ENCODE assay signal across 8 cellular contexts in genomic region chr7:43584733-43585132, GRCh38. TPM values are rescaled to one million over a fixed set of nuclear protein-coding genes. Genes with fewer than 3 reads are reported as not detected.
DNase-seq lines count a peak whose midpoint lies in the region; ATAC-seq and TF ChIP-seq lines count a peak whose summit lies in the region.
"Not testable (repeated sequence)": the region's sequence is repeated elsewhere in the genome, so short reads cannot be mapped to it uniquely, and the experiment has no call there.

No MANE protein-coding gene starts in this region.

- not testable (repeated sequence) for H2AFZ ChIP-seq in osteoblast (ENCODE audit: low read length)

- not testable (repeated sequence) for H3K9ac ChIP-seq in HUES64 (ENCODE audit: low read depth, low read length)

- DNase-seq in CD4-positive, alpha-beta memory T cell; ascending aorta (ENCODE audit: low spot score in 2 of 2); epithelial cell of prostate (ENCODE audit: low read depth, low spot score); left lung; tibial nerve (ENCODE audit: low spot score in 2 of 2): not testable (repeated sequence)
- DNase-seq in osteoblast (ENCODE audit: insufficient read length, low spot score, missing footprints), result peak; percentile 21

- peak overlapping the region; percentile 93 to 99 (median 98) for H3K4me3 Mint-ChIP-seq in CD4-positive, alpha-beta memory T cell

- H3K27me3 ChIP-seq in CD4-positive, alpha-beta memory T cell (ENCODE audit: insufficient read depth, low read length); ascending aorta; osteoblast (ENCODE audit: insufficient read depth, low read length); tibial nerve: not testable (repeated sequence)
- H3K27me3 ChIP-seq in HUES64 (ENCODE audit: insufficient read depth, low read length), result peaks cover 22% of the 10 kb centered on the region
- peaks cover 7 to 12% of the 10 kb centered on the region in 2 donors for H3K27me3 ChIP-seq in left lung

- not testable (repeated sequence) for TF ChIP-seq CTCF in VCaP (conservative IDR thresholded peaks at IDR 0.05); ascending aorta (IDR thresholded peaks at IDR 0.05); left lung (IDR thresholded peaks at IDR 0.05); osteoblast (IDR thresholded peaks at IDR 0.05; ENCODE audit: extremely low read depth, low read depth, low read length); tibial nerve (IDR thresholded peaks at IDR 0.05)

- H3K4me2 ChIP-seq in osteoblast (ENCODE audit: insufficient read depth, low read length), result peak overlapping the region; percentile 85

- peaks cover 68% of the 10 kb centered on the region for H3K79me2 ChIP-seq in osteoblast (ENCODE audit: insufficient read depth, low read length)

- not testable (repeated sequence) for H3K36me3 ChIP-seq in CD4-positive, alpha-beta memory T cell (ENCODE audit: insufficient read depth, low read length); HUES64 (ENCODE audit: insufficient read depth, low read length); ascending aorta; left lung; osteoblast (ENCODE audit: insufficient read depth, low read length); tibial nerve

- not testable (repeated sequence) for ATAC-seq in left lung

- H4K20me1 ChIP-seq in osteoblast (ENCODE audit: insufficient read depth, low read length), result peaks cover 54% of the 10 kb centered on the region

- peak overlapping the region; percentile 93 to 100 (median 98) for H3K27ac Mint-ChIP-seq in CD4-positive, alpha-beta memory T cell

- CTCF ChIA-PET in CD4-positive, alpha-beta memory T cell (lab: Charles Lee; ENCODE audit: partially characterized antibody), result interaction anchor here (0.8 to 13.2 kb wide), 7 partner anchors 9 to 253 kb away, joined by 3 to 670 read pairs (median 6); no protein-coding TSS in a partner anchor

- not testable (repeated sequence) for H3K9me3 Mint-ChIP-seq in CD4-positive, alpha-beta memory T cell

- peaks cover 28 to 65% (median 35%) of the 10 kb centered on the region in 4 donors for H3K4me1 Mint-ChIP-seq in CD4-positive, alpha-beta memory T cell

- 80% methylated on average over 11 of the region's 11 CpGs for WGBS in HUES64
- 78 to 81% methylated on average over 11 of the region's 11 CpGs for WGBS in tibial nerve, 2 donors

- H3K27me3 Mint-ChIP-seq in CD4-positive, alpha-beta memory T cell, result not testable (repeated sequence)

- H3K4me3 ChIP-seq in CD4-positive, alpha-beta memory T cell (ENCODE audit: low read length in 2 of 2), result peak overlapping the region; percentile 73 to 97
- H3K4me3 ChIP-seq in HUES64 (ENCODE audit: low read length), result peak overlapping the region; percentile 79
- peak overlapping the region; percentile 83 to 89 for H3K4me3 ChIP-seq in ascending aorta
- peak overlapping the region; percentile 86 to 90 for H3K4me3 ChIP-seq in left lung
- H3K4me3 ChIP-seq in osteoblast (ENCODE audit: insufficient read depth, low read length), result peak overlapping the region; percentile 95
- H3K4me3 ChIP-seq in tibial nerve, result peak overlapping the region in 3 of 4 donors; percentile 81 to 93 (median 85)

- not testable (repeated sequence) for H3K9me3 ChIP-seq in CD4-positive, alpha-beta memory T cell (ENCODE audit: control insufficient read depth in 1 of 2, low read length in 2 of 2); HUES64 (ENCODE audit: insufficient read depth, low read depth, low read length); ascending aorta; left lung; osteoblast (ENCODE audit: low read depth, low read length); tibial nerve

- TF ChIP-seq POLR2A in tibial nerve (IDR thresholded peaks at IDR 0.05), result not testable (repeated sequence)

- H3K36me3 Mint-ChIP-seq in CD4-positive, alpha-beta memory T cell, result peaks cover 0 to 34% of the 10 kb centered on the region in 2 donors

- intact Hi-C loops in CD4-positive, alpha-beta memory T cell (cut with micrococcal nuclease), result not testable (repeated sequence)
- intact Hi-C loops in ascending aorta (cut with DNase I), result loop anchor here (10.0 kb wide), 1 partner anchor 650 kb away; the partner anchor contains the start of genes MRPL32 and PSMA2
- intact Hi-C loops in left lung (cut with DNase I), result loop anchor here in 1 of 2 donors (10.0 kb wide), 1 partner anchor 260 kb away; no protein-coding TSS in a partner anchor

- peaks cover 39% of the 10 kb centered on the region for H3K4me1 ChIP-seq in CD4-positive, alpha-beta memory T cell (ENCODE audit: insufficient read depth, low read length)
- peaks cover 16% of the 10 kb centered on the region for H3K4me1 ChIP-seq in HUES64 (ENCODE audit: insufficient read depth, low read length)
- H3K4me1 ChIP-seq in ascending aorta, result peaks cover 0 to 19% of the 10 kb centered on the region in 2 donors
- H3K4me1 ChIP-seq in left lung, result peaks cover 4 to 47% of the 10 kb centered on the region in 2 donors
- H3K4me1 ChIP-seq in osteoblast (ENCODE audit: insufficient read depth, low read length), result peaks cover 43% of the 10 kb centered on the region
- H3K4me1 ChIP-seq in tibial nerve, result peaks cover 0 to 57% (median 23%) of the 10 kb centered on the region in 4 donors

- H3K27ac ChIP-seq in CD4-positive, alpha-beta memory T cell (ENCODE audit: low read depth, low read length), result peak overlapping the region; percentile 87
- not testable (repeated sequence) for H3K27ac ChIP-seq in HUES64 (ENCODE audit: low read depth, low read length)
- H3K27ac ChIP-seq in VCaP (peak overlapping the region; percentile 79), ascending aorta (peak overlapping the region; percentile 92 to 98), epithelial cell of prostate (peak overlapping the region; percentile 83), left lung (peak overlapping the region; percentile 91 to 92), osteoblast (ENCODE audit: low read depth, low read length) (peak overlapping the region; percentile 97), tibial nerve (peak overlapping the region in 3 of 4 donors; percentile 89 to 94 (median 90))

- POLR2A ChIA-PET in CD4-positive, alpha-beta memory T cell (lab: Charles Lee; ENCODE audit: partially characterized antibody), result interaction anchor here (0.8 to 13.3 kb wide), 13 partner anchors 10 to 653 kb away, joined by 3 to 393 read pairs (median 6); partner anchors contain the start of genes COA1, MRPL32 and PSMA2

- TF ChIP-seq EP300 in tibial nerve (IDR thresholded peaks at IDR 0.05), result not testable (repeated sequence)

RNA-seq across cellular contexts. Expression of gene STK17A, which starts 1.8 kb away (rescaled TPM):
- 100 to 1,000 TPM; 118 to 119 TPM for total RNA-seq in CD4-positive, alpha-beta memory T cell
- polyA plus RNA-seq in CD4-positive, alpha-beta memory T cell, result 100 to 1,000 TPM; 139 to 168 TPM
- 11.2 TPM for polyA plus RNA-seq in HUES64 (2013, experiment 1 of 2)
- 12.1 TPM for polyA plus RNA-seq in HUES64 (2013, experiment 2 of 2)
- total RNA-seq in ascending aorta (9.6 TPM), left lung (10 to 100 TPM; 34.9 to 38.4 TPM), osteoblast (95.2 and 109 TPM in 2 replicates), tibial nerve (10 to 100 TPM in 2 of 4 donors, 1 to 10 TPM in 2; 9.0 to 23.6 (median 13.5) TPM)
